ENCODE assay signal across 27 cellular contexts in the genomic region with DNA sequence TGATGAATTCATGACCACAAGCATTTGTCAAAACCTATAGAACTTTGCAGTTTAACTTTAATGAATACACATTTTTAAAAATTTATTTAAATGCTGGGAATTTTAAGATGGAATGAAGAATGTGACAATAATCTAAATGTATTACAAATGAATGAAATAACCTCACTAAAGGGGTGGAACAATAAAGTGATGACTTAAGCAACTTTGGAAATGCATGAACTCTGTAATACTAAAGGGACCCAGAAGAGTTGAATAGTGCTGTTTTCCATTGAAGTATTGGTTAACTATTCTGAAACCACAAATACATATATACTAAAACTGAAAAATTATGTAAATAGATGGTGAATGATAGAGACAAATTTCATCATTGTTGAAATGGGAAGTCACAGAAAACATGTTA.
"Had no signal": no experiment of that assay in that cellular context is flagged by ENCODE, and none has a peak within 500 bp of the region (broad histone marks: within the 10 kb centered on the region; RNA-seq: fewer than 3 reads in every experiment).

No MANE protein-coding gene starts in this region.

- H3K36me3 ChIP-seq: stomach, suprapubic skin, thoracic aorta, thyroid gland, tibial artery, tibial nerve, transverse colon, upper lobe of left lung, upper lobe of right lung, uterus, vagina had no signal

- ATAC-seq: stimulated activated effector memory CD8-positive, alpha-beta T cell treated with anti-CD3 and anti-CD28 coated beads, Interleukin-12 subunit alpha, Interleukin-12 subunit beta, amount 100 ng/mL, for 72 hours; stimulated activated memory B cell treated with anti-CD40 and anti-IgM and Interleukin-4, amounts not matched to agents 10 μg/mL and 1 μg/mL and 100 μg/mL, for 72 hours; stimulated activated naive B cell treated with anti-CD40 and anti-IgM and Interleukin-4, amounts not matched to agents 10 μg/mL and 1 μg/mL and 100 μg/mL, for 72 hours; stimulated activated naive CD8-positive, alpha-beta T cell treated with anti-CD3 and anti-CD28 coated beads, Interleukin-15, amount 100 ng/mL, for 72 hours; stimulated activated naive CD8-positive, alpha-beta T cell treated with anti-CD3 and anti-CD28 coated beads, Interleukin-15, Interleukin-2, amounts not matched to agents 100 U/mL and 50 U/mL, for 24 hours; upper lobe of right lung had no signal

- H3K4me3 ChIP-seq: stomach, suprapubic skin, testis, thoracic aorta, thyroid gland, tibial artery, tibial nerve, transverse colon, upper lobe of left lung, upper lobe of right lung, uterus, vagina had no signal

- H3K4me1 ChIP-seq: stomach, suprapubic skin, testis, thyroid gland, tibial artery, tibial nerve, transverse colon, upper lobe of left lung, upper lobe of right lung, uterus, vagina had no signal

- H3K9me3 ChIP-seq: suprapubic skin, testis, thoracic aorta, thyroid gland, tibial artery, tibial nerve, transverse colon, upper lobe of left lung, upper lobe of right lung, uterus, vagina had no signal

- H3K27me3 ChIP-seq: stomach, suprapubic skin, testis, thyroid gland, tibial artery, tibial nerve, transverse colon, upper lobe of left lung, upper lobe of right lung, uterus, vagina had no signal

- FAIRE-seq: urothelium cell line had no signal

- H3K27ac ChIP-seq: stomach, suprapubic skin, testis, thoracic aorta, thyroid gland, tibial artery, tibial nerve, transverse colon, upper lobe of left lung, upper lobe of right lung, uterus, vagina had no signal

- DNase-seq: stimulated activated CD4-positive, alpha-beta T cell treated with anti-CD3 and anti-CD28 coated beads, Interleukin-2, amount 100 ng/mL, for 48 hours; stimulated activated CD4-positive, alpha-beta T cell treated with anti-CD3 and anti-CD28 coated beads, Interleukin-4, amount 100 ng/mL, for 1 hour; stimulated activated CD4-positive, alpha-beta T cell treated with anti-CD3 and anti-CD28 coated beads, Interleukin-4, amount 100 ng/mL, for 24 hours; stimulated activated CD4-positive, alpha-beta T cell treated with anti-CD3 and anti-CD28 coated beads, Interleukin-4, amount 100 ng/mL, for 4 hours; stimulated activated CD8-positive, alpha-beta memory T cell treated with anti-CD3 and anti-CD28 coated beads, Interleukin-4, amount 100 ng/mL, for 48 hours; stimulated activated naive B cell treated with anti-CD40 and anti-IgM and Interleukin-4, amounts not matched to agents 10 μg/mL and 1 μg/mL and 100 μg/mL, for 72 hours; stimulated activated naive CD4-positive, alpha-beta T cell; stimulated activated naive CD4-positive, alpha-beta T cell treated with Interleukin-2 at 50 U/mL for 16 hours; stimulated activated naive CD8-positive, alpha-beta T cell treated with anti-CD3 and anti-CD28 coated beads, Interleukin-15, amount 100 ng/mL, for 72 hours; stimulated activated naive CD8-positive, alpha-beta T cell treated with anti-CD3 and anti-CD28 coated beads, Interleukin-15, Interleukin-2, amounts not matched to agents 100 U/mL and 50 U/mL, for 24 hours; stomach; substantia nigra; testis; thyroid gland; tibial artery; transverse colon; trophoblast cell; upper lobe of left lung; upper lobe of right lung; uterus had no signal
